ENCODE assay signal across 8 cellular contexts in genomic region chr10:89163265-89163995, GRCh38. TPM values are rescaled to one million over a fixed set of nuclear protein-coding genes. Genes with fewer than 3 reads are reported as not detected.
DNase-seq lines count a peak whose midpoint lies in the region; ATAC-seq and TF ChIP-seq lines count a peak whose summit lies in the region.

No MANE protein-coding gene starts in this region.

- TF ChIP-seq CTCF in AG09319 (IDR thresholded peaks at IDR 0.05; ENCODE audit: low read depth, low read length) (no peak), fibroblast of the aortic adventitia (IDR thresholded peaks at IDR 0.05; ENCODE audit: insufficient read depth, low read length) (no peak)

- TF ChIP-seq POLR2A in erythroblast (IDR thresholded peaks at IDR 0.05; ENCODE audit: low read length) = no peak

- DNase-seq in AG09319 (ENCODE audit: extremely low read depth, low read depth) (peak; percentile 49), fibroblast of the aortic adventitia (ENCODE audit: low read depth) (peak; percentile 29), erythroblast (lab: John Stamatoyannopoulos, UW) (no peak), NCI-H1105 (lab: John Stamatoyannopoulos, UW) (no peak)
- DNase-seq in activated CD8-positive, alpha-beta memory T cell treated with anti-CD3 and anti-CD28 coated beads for 4 hours (ENCODE audit: low read depth in 2 of 2) = peak; percentile 15 to 38
- DNase-seq in stimulated activated CD4-positive, alpha-beta T cell treated with anti-CD3 and anti-CD28 coated beads, Interleukin-1b, Interleukin-23, amount 100 ng/mL, for 48 hours = peak; percentile 71

- ATAC-seq in GM19438 (IDR thresholded peaks at IDR 0.05; ENCODE audit: low read depth, unreplicated experiment) (peak; percentile 96), HG03521 (IDR thresholded peaks at IDR 0.05; ENCODE audit: unreplicated experiment) (peak; percentile 93)

- no peak overlapping the region for H3K4me3 ChIP-seq in fibroblast of the aortic adventitia (ENCODE audit: low read depth, low read length)

RNA-seq across cellular contexts. Expression of gene CH25H, which starts 43.7 kb away (rescaled TPM):
- 2.2 TPM in 1 of 2 replicates, not detected in the other for total RNA-seq in fibroblast of the aortic adventitia (ENCODE audit: low replicate concordance)

Comparison
In these comparisons a context has a peak if more than half of its experiments do, and no peak if none do; other contexts are left out.
1. DNase-seq: peak in AG09319 (single experiment), activated CD8-positive, alpha-beta memory T cell treated with anti-CD3 and anti-CD28 coated beads for 4 hours (2 of 2), fibroblast of the aortic adventitia (single experiment) and stimulated activated CD4-positive, alpha-beta T cell treated with anti-CD3 and anti-CD28 coated beads, Interleukin-1b, Interleukin-23, amount 100 ng/mL, for 48 hours (single experiment); none in erythroblast (0 of 2) and NCI-H1105 (single experiment).